ENCODE assay signal across 8 cellular contexts in the genomic region with DNA sequence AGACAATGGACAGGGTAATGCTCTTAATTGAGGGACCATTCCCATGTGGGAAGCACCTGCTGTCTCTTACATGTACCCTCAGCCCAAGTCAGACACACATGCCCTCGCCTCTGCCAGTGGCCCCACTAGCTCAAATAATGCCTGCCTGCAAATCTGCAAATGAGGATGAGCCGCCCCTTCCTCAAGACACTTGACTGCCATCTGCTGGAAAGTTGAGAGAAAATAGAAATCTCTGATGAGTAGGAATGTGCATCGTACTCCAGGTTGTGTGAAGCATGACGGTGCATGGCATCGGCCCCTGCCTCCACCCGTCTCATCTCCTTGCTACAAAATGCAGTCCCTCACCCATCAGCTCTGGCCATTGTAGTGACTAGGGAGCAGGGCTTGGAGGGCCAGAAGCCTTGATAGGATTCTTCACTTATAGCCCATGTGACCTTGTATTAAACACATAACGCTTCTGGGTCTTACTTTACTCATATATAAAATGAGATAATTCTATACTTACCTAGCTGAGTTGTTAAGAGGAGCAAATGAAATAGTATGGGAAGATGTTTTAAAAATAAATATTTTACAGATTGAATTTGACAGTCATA. TPM values are rescaled to one million over a fixed set of nuclear protein-coding genes. Genes with fewer than 3 reads are reported as not detected.
A peak's percentile ranks its signal among the peaks of the same experiment; 100 is the strongest.
DNase-seq lines count a peak whose midpoint lies in the region; ATAC-seq and TF ChIP-seq lines count a peak whose summit lies in the region.

No MANE protein-coding gene starts in this region.

- no peaks in the 10 kb centered on the region for H3F3A ChIP-seq in SU-DHL-6 (ENCODE audit: insufficient read depth)

- DNase-seq in NCI-H510A treated with DMSO at 0.1 percent for 48 hours (lab: John Stamatoyannopoulos, UW) (peak; percentile 53), NCI-H510A (lab: John Stamatoyannopoulos, UW) (no peak), M059J (ENCODE audit: low read depth) (peak; percentile 47), foreskin keratinocyte (peak in 1 of 2 donors; percentile 27)
- DNase-seq in stimulated activated naive CD8-positive, alpha-beta T cell treated with anti-CD3 and anti-CD28 coated beads, Interleukin-15, Interleukin-2, amounts not matched to agents 100 U/mL and 50 U/mL, for 24 hours, result no peak

- H2AFZ ChIP-seq in SU-DHL-6 (ENCODE audit: low read depth, low read length, severe bottlenecking), result no peak overlapping the region

- TF ChIP-seq CTCF in SU-DHL-6 (IDR thresholded peaks at IDR 0.05; ENCODE audit: insufficient read depth, low read length, poor library complexity, severe bottlenecking) (peak; percentile 47), foreskin keratinocyte (conservative IDR thresholded peaks at IDR 0.05) (peak; percentile 64)

- no peaks in the 10 kb centered on the region for H3K9me3 ChIP-seq in SU-DHL-6 (ENCODE audit: insufficient read depth, low read length)

- H3K27ac ChIP-seq in SU-DHL-6 (ENCODE audit: low read depth, low read length), result no peak overlapping the region
- H3K27ac ChIP-seq in foreskin keratinocyte, result no peak overlapping the region

- H3K9me2 ChIP-seq in SU-DHL-6 (replicated peaks; ENCODE audit: insufficient read depth, low read length), result no peaks in the 10 kb centered on the region

- H4K20me1 ChIP-seq in SU-DHL-6 (ENCODE audit: low read depth, low read length), result no peaks in the 10 kb centered on the region

- ATAC-seq in foreskin keratinocyte (peak; percentile 49), HG02884 (IDR thresholded peaks at IDR 0.05; ENCODE audit: unreplicated experiment) (no peak), GM18858 (IDR thresholded peaks at IDR 0.05; ENCODE audit: unreplicated experiment) (no peak)
- ATAC-seq in stimulated activated naive CD8-positive, alpha-beta T cell treated with anti-CD3 and anti-CD28 coated beads, Interleukin-15, Interleukin-2, amounts not matched to agents 100 U/mL and 50 U/mL, for 24 hours, result peak; percentile 37

- H3K36me3 ChIP-seq in SU-DHL-6 (ENCODE audit: low read length), result no peaks in the 10 kb centered on the region

- no peaks in the 10 kb centered on the region for H3K79me2 ChIP-seq in SU-DHL-6 (ENCODE audit: insufficient read depth, low read length)

- H3K9ac ChIP-seq in SU-DHL-6 (ENCODE audit: low read length), result no peak overlapping the region

- H3K4me1 ChIP-seq in foreskin keratinocyte, result peaks cover 11% of the 10 kb centered on the region

- H3K4me2 ChIP-seq in SU-DHL-6 (ENCODE audit: low read depth, low read length, poor library complexity, severe bottlenecking), result no peak overlapping the region

- H3K4me3 ChIP-seq in SU-DHL-6 (ENCODE audit: insufficient read depth, low read length, poor library complexity, severe bottlenecking), result no peak overlapping the region

- no peaks in the 10 kb centered on the region for H3K27me3 ChIP-seq in SU-DHL-6 (ENCODE audit: low read length)
- peaks cover 17% of the 10 kb centered on the region for H3K27me3 ChIP-seq in foreskin keratinocyte

RNA-seq across cellular contexts. Expression of gene SCN5A, which starts 6.3 kb away (rescaled TPM):
- 1.3 and 1.6 TPM in 2 replicates for total RNA-seq in M059J (2014; rRNA removed; shearing (Covaris generic))
- total RNA-seq in foreskin keratinocyte, result 0.21 and 0.37 TPM in 2 replicates
- polyA plus RNA-seq in foreskin keratinocyte, result 0.12 and 0.24 TPM in 2 replicates

Comparison
In these comparisons a context has a peak if more than half of its experiments do, and no peak if none do; other contexts are left out.
1. DNase-seq: peak in NCI-H510A treated with DMSO at 0.1 percent for 48 hours (single experiment) and M059J (single experiment); none in NCI-H510A (single experiment) and stimulated activated naive CD8-positive, alpha-beta T cell treated with anti-CD3 and anti-CD28 coated beads, Interleukin-15, Interleukin-2, amounts not matched to agents 100 U/mL and 50 U/mL, for 24 hours (single experiment).
2. ATAC-seq: peak in foreskin keratinocyte (single experiment) and stimulated activated naive CD8-positive, alpha-beta T cell treated with anti-CD3 and anti-CD28 coated beads, Interleukin-15, Interleukin-2, amounts not matched to agents 100 U/mL and 50 U/mL, for 24 hours (single experiment); none in HG02884 (single experiment) and GM18858 (single experiment).